ENCODE assay signal across 8 cellular contexts in genomic region chr2:196925768-196926561, GRCh38. TPM values are rescaled to one million over a fixed set of nuclear protein-coding genes. Genes with fewer than 3 reads are reported as not detected.
DNase-seq lines count a peak whose midpoint lies in the region; ATAC-seq and TF ChIP-seq lines count a peak whose summit lies in the region.

No MANE protein-coding gene starts in this region.

- H3K4me1 ChIP-seq in neuronal stem cell (ENCODE audit: control insufficient read depth in 2 of 2, insufficient read depth in 1 of 2, low read depth in 1 of 2, low read length in 2 of 2) (peaks cover 0 to 6% of the 10 kb centered on the region in 2 donors), aorta (ENCODE audit: control insufficient read depth in 1 of 2, insufficient read depth in 2 of 2, low read length in 2 of 2) (no peaks in the 10 kb centered on the region)

- H3K79me1 ChIP-seq in neuronal stem cell (ENCODE audit: low read depth, low read length), result peaks cover 2% of the 10 kb centered on the region

- H3K9me3 ChIP-seq in neuronal stem cell (replicated peaks in 1 of 2; ENCODE audit: control insufficient read depth in 2 of 2, insufficient read depth in 1 of 2, low read depth in 1 of 2, low read length in 2 of 2) (no peaks in the 10 kb centered on the region), aorta (ENCODE audit: control insufficient read depth, low read length) (no peaks in the 10 kb centered on the region)

- H2BK5ac ChIP-seq in neuronal stem cell (ENCODE audit: low read length), result peak overlapping the region; percentile 100

- intact Hi-C loops in aorta (cut with DNase I), result no loop called here

- no peak for DNase-seq in BJ (ENCODE audit: low read depth)
- DNase-seq in NCI-H524 treated with DMSO at 0.1 percent for 48 hours (lab: John Stamatoyannopoulos, UW), result peak; percentile 52
- peak; percentile 5 for DNase-seq in activated effector memory CD4-positive, alpha-beta T cell treated with Interleukin-2 at 50 U/mL for 16 hours
- DNase-seq in foreskin melanocyte, result peak; percentile 33
- DNase-seq in neuronal stem cell (ENCODE audit: low spot score), result peak; percentile 36
- DNase-seq in aorta, result peak; percentile 47 to 75

- H3K14ac ChIP-seq in neuronal stem cell (ENCODE audit: low read length), result peak overlapping the region; percentile 82

- peak overlapping the region; percentile 99 for H2AK5ac ChIP-seq in neuronal stem cell (ENCODE audit: low read depth, low read length)

- H3K4ac ChIP-seq in neuronal stem cell (ENCODE audit: low read length), result peak overlapping the region; percentile 53

- H3K9ac ChIP-seq in neuronal stem cell (ENCODE audit: low read depth, low read length, poor library complexity), result peak overlapping the region; percentile 93

- H3K36me3 ChIP-seq in BJ (ENCODE audit: control insufficient read depth, insufficient read depth, low read length) (no peaks in the 10 kb centered on the region), neuronal stem cell (replicated peaks in 1 of 2; ENCODE audit: control insufficient read depth in 2 of 2, insufficient read depth in 2 of 2, low read length in 2 of 2) (peaks cover 0 to 11% of the 10 kb centered on the region in 2 donors), aorta (ENCODE audit: control insufficient read depth in 1 of 2, insufficient read depth in 2 of 2, low read length in 1 of 2) (no peaks in the 10 kb centered on the region)

- peak overlapping the region; percentile 91 for H2AFZ ChIP-seq in neuronal stem cell (ENCODE audit: low read length)

- H3K4me2 ChIP-seq in neuronal stem cell (ENCODE audit: insufficient read depth, low read length, poor library complexity, severe bottlenecking), result peak overlapping the region; percentile 48

- H3K27me3 ChIP-seq in BJ (ENCODE audit: control insufficient read depth, insufficient read depth, low read length) (no peaks in the 10 kb centered on the region), neuronal stem cell (ENCODE audit: control insufficient read depth in 3 of 3, insufficient read depth in 3 of 3, low read depth in 1 of 3, low read length in 3 of 3) (no peaks in the 10 kb centered on the region), aorta (ENCODE audit: control insufficient read depth in 1 of 2, insufficient read depth in 2 of 2, low read length in 1 of 2) (no peaks in the 10 kb centered on the region)

- peak overlapping the region; percentile 100 for H3K27ac ChIP-seq in neuronal stem cell (replicated peaks; ENCODE audit: low read length)
- H3K27ac ChIP-seq in aorta (ENCODE audit: low read depth in 1 of 2, low read length in 2 of 2), result peak overlapping the region in 1 of 2 donors; percentile 29

- CTCF ChIA-PET in BJ (lab: Yijun Ruan, JAX), result interaction anchor here (0.7 kb wide), 1 partner anchor 10 kb away, joined by 3 read pairs; no protein-coding TSS in a partner anchor

- no peak overlapping the region for H4K91ac ChIP-seq in neuronal stem cell (ENCODE audit: low read depth, low read length, poor library complexity)

- POLR2A ChIA-PET in BJ (lab: Charles Lee), result interaction anchor here (0.5 kb wide), 1 partner anchor 11 kb away, joined by 9 read pairs; no protein-coding TSS in a partner anchor

- H2BK15ac ChIP-seq in neuronal stem cell (ENCODE audit: low read length), result peak overlapping the region; percentile 81

- H3K23ac ChIP-seq in neuronal stem cell (ENCODE audit: low read depth, low read length, poor library complexity), result peak overlapping the region; percentile 95

- H3K4me3 ChIP-seq in BJ (ENCODE audit: low read depth, low read length) (peak overlapping the region; percentile 97), neuronal stem cell (ENCODE audit: low read length in 2 of 2) (peak overlapping the region; percentile 67 to 91), aorta (ENCODE audit: low read length in 2 of 2) (peak overlapping the region; percentile 51 to 63)

- ATAC-seq in GM18870 (IDR thresholded peaks at IDR 0.05; ENCODE audit: unreplicated experiment) (peak; percentile 37), HG03097 (IDR thresholded peaks at IDR 0.05; ENCODE audit: low FRiP score, unreplicated experiment) (peak; percentile 14), aorta (ENCODE audit: low FRiP score) (peak; percentile 68)

- H2BK120ac ChIP-seq in neuronal stem cell (ENCODE audit: low read depth, low read length), result peak overlapping the region; percentile 81

- TF ChIP-seq CTCF in BJ (IDR thresholded peaks at IDR 0.05; ENCODE audit: insufficient read depth, low read depth, low read length), result no peak

- WGBS in neuronal stem cell (ENCODE audit: extremely low coverage in 2 of 2, insufficient read length in 2 of 2, insufficient replicate concordance in 1 of 2), 2 donors, result no CpG with 5 or more reads among the region's 37 CpGs
- 0% methylated on average over 37 of the region's 37 CpGs for WGBS in aorta, 2 donors

- H4K8ac ChIP-seq in neuronal stem cell (ENCODE audit: low read depth, low read length), result peak overlapping the region; percentile 17

- peak overlapping the region; percentile 98 for H3K18ac ChIP-seq in neuronal stem cell (ENCODE audit: low read length)

- H2BK12ac ChIP-seq in neuronal stem cell (ENCODE audit: low read length), result peak overlapping the region; percentile 10

RNA-seq across cellular contexts. Expression of gene PGAP1, which starts 0.5 kb away (rescaled TPM):
- polyA plus RNA-seq in BJ (2011; rRNA removed) (2.5 and 4.1 TPM in 2 replicates), aorta (1 to 10 TPM; 1.4 to 2.4 TPM)
- polyA minus RNA-seq in BJ (2011; rRNA and poly(A)+ RNA removed), result 2.7 and 3.4 TPM in 2 replicates
- polyA plus RNA-seq in neuronal stem cell (2013, experiment 1 of 2), result 25.0 TPM
- polyA plus RNA-seq in neuronal stem cell (2013, experiment 2 of 2), result 26.9 TPM
- 10 to 100 TPM in 1 of 2 donors, 1 to 10 TPM in 1; 9.6 to 10.9 TPM for total RNA-seq in aorta

Comparison
In these comparisons a context has a peak if more than half of its experiments do, and no peak if none do; other contexts are left out.
1. ATAC-seq: peak in every context shown above with its lines; median percentile 68 in aorta; 37 in GM18870; 14 in HG03097.